ENCODE assay signal across 8 cellular contexts in the genomic region with DNA sequence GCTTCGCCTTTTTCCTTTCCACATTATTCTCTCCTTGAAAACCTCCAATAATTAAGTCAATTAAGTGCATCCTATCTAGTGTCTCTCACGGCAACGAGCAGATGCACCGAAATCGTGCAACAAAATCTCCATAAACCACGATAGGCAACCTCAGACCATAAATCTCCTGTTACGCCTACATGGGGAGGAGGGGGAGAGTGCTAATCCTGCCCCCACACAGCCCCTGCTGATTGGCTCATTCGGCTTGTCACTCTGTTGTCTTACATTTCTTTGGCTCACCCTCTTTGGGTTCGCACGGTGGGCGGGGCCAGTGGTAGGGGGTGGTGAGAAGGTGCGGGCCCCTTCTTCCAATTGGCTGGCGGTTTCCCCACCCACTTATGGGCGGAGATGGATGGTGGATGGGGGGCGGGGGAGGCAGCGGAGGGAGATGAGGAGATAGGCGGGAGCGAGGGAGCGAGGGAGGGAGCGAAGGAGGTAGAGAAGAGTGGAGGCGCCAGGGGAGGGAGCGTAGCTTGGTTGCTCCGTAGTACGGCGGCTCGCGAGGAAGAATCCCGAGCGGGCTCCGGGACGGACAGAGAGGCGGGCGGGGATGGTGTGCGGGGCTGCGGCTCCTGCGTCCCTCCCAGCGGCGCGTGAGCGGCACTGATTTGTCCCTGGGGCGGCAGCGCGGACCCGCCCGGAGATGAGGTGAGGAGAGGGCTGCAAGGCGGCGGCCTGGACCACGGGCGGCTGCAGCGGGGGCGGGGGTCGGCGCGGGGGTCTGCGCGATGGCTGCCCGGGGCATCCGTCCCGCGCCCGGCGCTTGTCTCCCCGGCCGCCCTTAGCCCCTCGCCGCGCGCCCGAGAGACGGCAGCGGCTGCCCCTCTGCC. TPM values are rescaled to one million over a fixed set of nuclear protein-coding genes. Genes with fewer than 3 reads are reported as not detected.
DNase-seq lines count a peak whose midpoint lies in the region; ATAC-seq lines count a peak whose summit lies in the region.

A gene (plus strand): TSS at position 475 of the 869 bp plus-strand sequence. CDS start 76,328 bp downstream, outside the sequence.

- H3K27ac Mint-ChIP-seq in activated naive CD4-positive, alpha-beta T cell treated with anti-CD3 and anti-CD28 coated beads, Interleukin-2, amount 50 U/mL, for 72 hours: peak within 1 kb of the TSS; percentile 89 to 99

- peak; percentile 80 for ATAC-seq in HG02588 (IDR thresholded peaks at IDR 0.05; ENCODE audit: unreplicated experiment)
- ATAC-seq in activated naive CD4-positive, alpha-beta T cell treated with anti-CD3 and anti-CD28 coated beads, Interleukin-2, amount 50 U/mL, for 72 hours: peak; percentile 90

- DNase-seq in GM04503 (ENCODE audit: low read depth) (peak; percentile 99), NCI-H1048 (lab: John Stamatoyannopoulos, UW) (peak; percentile 94), SK-N-MC (ENCODE audit: low read depth, low spot score) (peak; percentile 97), globus pallidus (ENCODE audit: low spot score) (peak; percentile 100), nucleus accumbens (lab: John Stamatoyannopoulos, UW) (peak; percentile 93 to 100 (median 100)), superior temporal gyrus (ENCODE audit: extremely low spot score) (peak; percentile 100)
- peak; percentile 98 to 99 for DNase-seq in activated naive CD4-positive, alpha-beta T cell treated with anti-CD3 and anti-CD28 coated beads, Interleukin-2, amount 50 U/mL, for 72 hours (ENCODE audit: low spot score in 2 of 2)

- H3K36me3 ChIP-seq in SK-N-MC (ENCODE audit: insufficient read depth, low read length): no peaks in the 10 kb centered on the region; the same call in 1 of the 2 replicates

- peak within 1 kb of the TSS; percentile 86 for H3K9ac ChIP-seq in SK-N-MC (ENCODE audit: insufficient read length)

- H3K9me3 Mint-ChIP-seq in activated naive CD4-positive, alpha-beta T cell treated with anti-CD3 and anti-CD28 coated beads, Interleukin-2, amount 50 U/mL, for 72 hours: no peaks in the 10 kb centered on the region

- H3K36me3 Mint-ChIP-seq in activated naive CD4-positive, alpha-beta T cell treated with anti-CD3 and anti-CD28 coated beads, Interleukin-2, amount 50 U/mL, for 72 hours: peaks cover 11 to 12% of the 10 kb centered on the region in 2 donors

- H3K27ac ChIP-seq in SK-N-MC: peak within 1 kb of the TSS; percentile 89

- H3K4me3 ChIP-seq in SK-N-MC: peak within 1 kb of the TSS; percentile 88

- no peaks in the 10 kb centered on the region for H3K9me3 ChIP-seq in SK-N-MC (ENCODE audit: low read depth, low read length)

RNA-seq across cellular contexts. Expression of the gene that starts here (rescaled TPM):
- 1 to 10 TPM; 5.3 to 6.7 TPM for total RNA-seq in activated naive CD4-positive, alpha-beta T cell treated with anti-CD3 and anti-CD28 coated beads, Interleukin-2, amount 50 U/mL, for 72 hours

Comparison
In these comparisons a context has a peak if more than half of its experiments do, and no peak if none do; other contexts are left out.
1. Peak in every context shown above with its lines: DNase-seq, ATAC-seq, H3K4me3 ChIP-seq and H3K27ac ChIP-seq.